Comparison of ENCODE assay signal across 13 cellular contexts in genomic region chr15:92955706-92956105, GRCh38. TPM values are rescaled to one million over a fixed set of nuclear protein-coding genes. Genes with fewer than 3 reads are reported as not detected.
DNase-seq lines count a peak whose midpoint lies in the region; ATAC-seq and TF ChIP-seq lines count a peak whose summit lies in the region.
"Had no signal": no experiment of that assay in that cellular context is flagged by ENCODE, and none has a peak within 500 bp of the region (broad histone marks: within the 10 kb centered on the region; RNA-seq: fewer than 3 reads in every experiment).

No MANE protein-coding gene starts in this region.

- no peak overlapping the region for H3K9ac ChIP-seq in mesendoderm (ENCODE audit: low read length)

- peaks cover 40% of the 10 kb centered on the region for H3K36me3 Mint-ChIP-seq in natural killer cell treated with Interleukin-12 subunit alpha and Interleukin-12 subunit beta and Interleukin-15 and Interleukin-18, amount 100 ng/mL, for 72 hours
- H3K36me3 Mint-ChIP-seq in natural killer cell = peaks cover 13% of the 10 kb centered on the region
- peaks cover 66% of the 10 kb centered on the region for H3K36me3 Mint-ChIP-seq in activated T-helper 1 cell treated with anti-CD3 and anti-CD28 coated beads, Interleukin-12 subunit alpha, Interleukin-12 subunit beta, Interleukin-2, Interleukin-4 antibody, amounts not matched to agents 30 ng/mL and 10 ng/mL and 1 ng/mL, durations not matched to agents 14 hours and 24 hours and 36 hours (ENCODE audit: low read depth)

- no peak overlapping the region for H3K27ac ChIP-seq in mesendoderm (ENCODE audit: low read depth, low read length)
- H3K27ac ChIP-seq in substantia nigra (ENCODE audit: low read depth, low read length, poor library complexity, severe bottlenecking) = no peak overlapping the region
- peak overlapping the region in 1 of 2 donors; percentile 6 for H3K27ac ChIP-seq in breast epithelium

- no peak overlapping the region for H3K56ac ChIP-seq in mesendoderm (ENCODE audit: low read length)

- no peak for TF ChIP-seq CTCF in natural killer cell (IDR thresholded peaks at IDR 0.05)
- TF ChIP-seq CTCF in breast epithelium (IDR thresholded peaks at IDR 0.05) = no peak

- H3K36me3 ChIP-seq in mesendoderm (ENCODE audit: control insufficient read depth, insufficient read depth, low read length) (peaks cover 3% of the 10 kb centered on the region), breast epithelium (peaks cover 28% of the 10 kb centered on the region)

- no peak overlapping the region for H3K18ac ChIP-seq in mesendoderm (ENCODE audit: low read length)

- H3K79me1 ChIP-seq in mesendoderm (ENCODE audit: low read length) = peaks cover 2% of the 10 kb centered on the region

- no peak overlapping the region for H3K4me2 ChIP-seq in mesendoderm (ENCODE audit: low read length)

- no peak overlapping the region for H4K5ac ChIP-seq in mesendoderm (ENCODE audit: low read length)

- peak overlapping the region; percentile 12 to 70 for H3K27ac Mint-ChIP-seq in natural killer cell treated with Interleukin-12 subunit alpha and Interleukin-12 subunit beta and Interleukin-15 and Interleukin-18, amount 100 ng/mL, for 72 hours
- no peak overlapping the region for H3K27ac Mint-ChIP-seq in natural killer cell
- H3K27ac Mint-ChIP-seq in activated T-helper 1 cell treated with anti-CD3 and anti-CD28 coated beads, Interleukin-12 subunit alpha, Interleukin-12 subunit beta, Interleukin-2, Interleukin-4 antibody, amounts not matched to agents 30 ng/mL and 10 ng/mL and 1 ng/mL, durations not matched to agents 14 hours and 24 hours and 36 hours = peak overlapping the region; percentile 33

- peaks cover 9% of the 10 kb centered on the region for H3K79me2 ChIP-seq in mesendoderm (ENCODE audit: control insufficient read depth, insufficient read depth, low read length)

- H3K27me3 ChIP-seq in mesendoderm (ENCODE audit: insufficient read depth, low read length, poor library complexity) (no peaks in the 10 kb centered on the region), breast epithelium (no peaks in the 10 kb centered on the region)
- H3K27me3 ChIP-seq: BE2C had no signal

- no peaks in the 10 kb centered on the region for H3K9me3 ChIP-seq in breast epithelium
- H3K9me3 ChIP-seq: BE2C had no signal

- intact Hi-C loops in natural killer cell (cut with micrococcal nuclease) (no loop called here), breast epithelium (cut with DNase I; ENCODE audit: low total_unique reads) (no loop called here)
- intact Hi-C loops in activated T-helper 1 cell treated with anti-CD3 and anti-CD28 coated beads, Interleukin-12 subunit alpha, Interleukin-12 subunit beta, Interleukin-2, Interleukin-4 antibody, amounts not matched to agents 30 ng/mL and 10 ng/mL and 1 ng/mL, durations not matched to agents 14 hours and 24 hours and 36 hours (cut with micrococcal nuclease) = loop anchor here (2.0 to 5.0 kb wide), 2 partner anchors 17 to 33 kb away; no protein-coding TSS in a partner anchor

- no peak overlapping the region for H4K8ac ChIP-seq in mesendoderm (ENCODE audit: low read depth, low read length)

- no peak overlapping the region for H3K4ac ChIP-seq in mesendoderm (ENCODE audit: low read depth, low read length)

- no peaks in the 10 kb centered on the region for H3K9me3 Mint-ChIP-seq in natural killer cell treated with Interleukin-12 subunit alpha and Interleukin-12 subunit beta and Interleukin-15 and Interleukin-18, amount 100 ng/mL, for 72 hours
- no peaks in the 10 kb centered on the region for H3K9me3 Mint-ChIP-seq in natural killer cell
- H3K9me3 Mint-ChIP-seq in activated T-helper 1 cell treated with anti-CD3 and anti-CD28 coated beads, Interleukin-12 subunit alpha, Interleukin-12 subunit beta, Interleukin-2, Interleukin-4 antibody, amounts not matched to agents 30 ng/mL and 10 ng/mL and 1 ng/mL, durations not matched to agents 14 hours and 24 hours and 36 hours = peaks cover 6% of the 10 kb centered on the region

- no peak overlapping the region for H2BK5ac ChIP-seq in mesendoderm (ENCODE audit: low read length)

- H2BK120ac ChIP-seq in mesendoderm (ENCODE audit: low read depth, low read length) = no peak overlapping the region

- no peak for DNase-seq in natural killer cell treated with Interleukin-12 subunit alpha and Interleukin-12 subunit beta and Interleukin-15 and Interleukin-18, amount 100 ng/mL, for 72 hours (ENCODE audit: low spot score)
- DNase-seq in natural killer cell (no peak), mesendoderm (peak; percentile 74), NCI-H2029 (lab: John Stamatoyannopoulos, UW) (no peak), substantia nigra (lab: John Stamatoyannopoulos, UW) (no peak), breast epithelium (ENCODE audit: low spot score in 2 of 2) (no peak)
- DNase-seq in activated T-helper 1 cell treated with anti-CD3 and anti-CD28 coated beads, Interleukin-12 subunit alpha, Interleukin-12 subunit beta, Interleukin-2, Interleukin-4 antibody, amounts not matched to agents 30 ng/mL and 10 ng/mL and 1 ng/mL, durations not matched to agents 14 hours and 24 hours and 36 hours (ENCODE audit: low spot score) = no peak
- DNase-seq: ACHN, BE2C, DMS 273 treated with DMSO at 0.1 percent for 48 hours, KBM-7, NCI-H1436 treated with DMSO at 0.1 percent for 48 hours, NCI-H2081 treated with DMSO at 0.1 percent for 48 hours had no signal

- H3K4me1 Mint-ChIP-seq in natural killer cell treated with Interleukin-12 subunit alpha and Interleukin-12 subunit beta and Interleukin-15 and Interleukin-18, amount 100 ng/mL, for 72 hours (ENCODE audit: low read depth in 2 of 2) = peaks cover 15 to 24% of the 10 kb centered on the region in 2 donors
- H3K4me1 Mint-ChIP-seq in natural killer cell = peaks cover 9 to 17% of the 10 kb centered on the region in 2 donors
- peaks cover 48% of the 10 kb centered on the region for H3K4me1 Mint-ChIP-seq in activated T-helper 1 cell treated with anti-CD3 and anti-CD28 coated beads, Interleukin-12 subunit alpha, Interleukin-12 subunit beta, Interleukin-2, Interleukin-4 antibody, amounts not matched to agents 30 ng/mL and 10 ng/mL and 1 ng/mL, durations not matched to agents 14 hours and 24 hours and 36 hours (ENCODE audit: low read depth)

- no peak for TF ChIP-seq POLR2A in breast epithelium (IDR thresholded peaks at IDR 0.05)

- ATAC-seq in natural killer cell treated with Interleukin-12 subunit alpha and Interleukin-12 subunit beta and Interleukin-15 and Interleukin-18, amount 100 ng/mL, for 72 hours = no peak
- no peak for ATAC-seq in natural killer cell

- no peak overlapping the region for H3K4me3 ChIP-seq in mesendoderm (ENCODE audit: low read length)
- no peak overlapping the region for H3K4me3 ChIP-seq in breast epithelium

- H3K4me1 ChIP-seq in mesendoderm (ENCODE audit: control insufficient read depth, low read depth, low read length) = no peaks in the 10 kb centered on the region
- no peaks in the 10 kb centered on the region for H3K4me1 ChIP-seq in breast epithelium
- H3K4me1 ChIP-seq: BE2C had no signal

- no peak overlapping the region for H3K23ac ChIP-seq in mesendoderm (ENCODE audit: low read length)

- no peak overlapping the region for H2AK5ac ChIP-seq in mesendoderm (ENCODE audit: low read length)

- no peak overlapping the region for H3K4me3 Mint-ChIP-seq in natural killer cell treated with Interleukin-12 subunit alpha and Interleukin-12 subunit beta and Interleukin-15 and Interleukin-18, amount 100 ng/mL, for 72 hours
- no peak overlapping the region for H3K4me3 Mint-ChIP-seq in natural killer cell
- no peak overlapping the region for H3K4me3 Mint-ChIP-seq in activated T-helper 1 cell treated with anti-CD3 and anti-CD28 coated beads, Interleukin-12 subunit alpha, Interleukin-12 subunit beta, Interleukin-2, Interleukin-4 antibody, amounts not matched to agents 30 ng/mL and 10 ng/mL and 1 ng/mL, durations not matched to agents 14 hours and 24 hours and 36 hours

- H2BK15ac ChIP-seq in mesendoderm (replicated peaks; ENCODE audit: low read depth) = no peak overlapping the region

- WGBS in mesendoderm (ENCODE audit: extremely low coverage, insufficient coverage, low lambda C conversion rate) = no CpG with 5 or more reads among the region's 2 CpGs

- H3K27me3 Mint-ChIP-seq in natural killer cell treated with Interleukin-12 subunit alpha and Interleukin-12 subunit beta and Interleukin-15 and Interleukin-18, amount 100 ng/mL, for 72 hours = no peaks in the 10 kb centered on the region
- no peaks in the 10 kb centered on the region for H3K27me3 Mint-ChIP-seq in natural killer cell (ENCODE audit: low read depth in 2 of 2)
- H3K27me3 Mint-ChIP-seq in activated T-helper 1 cell treated with anti-CD3 and anti-CD28 coated beads, Interleukin-12 subunit alpha, Interleukin-12 subunit beta, Interleukin-2, Interleukin-4 antibody, amounts not matched to agents 30 ng/mL and 10 ng/mL and 1 ng/mL, durations not matched to agents 14 hours and 24 hours and 36 hours (ENCODE audit: insufficient read depth) = no peaks in the 10 kb centered on the region

RNA-seq across cellular contexts. Expression of gene CHD2, which starts 55.6 kb away (rescaled TPM):
- 100 to 1,000 TPM; 177 to 180 TPM for total RNA-seq in natural killer cell treated with Interleukin-12 subunit alpha and Interleukin-12 subunit beta and Interleukin-15 and Interleukin-18, amount 100 ng/mL, for 72 hours
- total RNA-seq in natural killer cell (100 to 1,000 TPM; 418 to 449 (median 441) TPM), breast epithelium (100 to 1,000 TPM; 137 to 215 (median 197) TPM)
- 102 and 104 TPM in 2 replicates for total RNA-seq in activated T-helper 1 cell treated with anti-CD3 and anti-CD28 coated beads, Interleukin-12 subunit alpha, Interleukin-12 subunit beta, Interleukin-2, Interleukin-4 antibody, amounts not matched to agents 30 ng/mL and 10 ng/mL and 1 ng/mL, durations not matched to agents 14 hours and 24 hours and 36 hours
- 46.2 TPM for polyA plus RNA-seq in mesendoderm (2013, experiment 1 of 2)
- polyA plus RNA-seq in mesendoderm (2013, experiment 2 of 2) = 51.0 TPM

Comparison
In these comparisons a context has a peak if more than half of its experiments do, and no peak if none do; other contexts are left out.
1. H3K27ac Mint-ChIP-seq: peak in natural killer cell treated with Interleukin-12 subunit alpha and Interleukin-12 subunit beta and Interleukin-15 and Interleukin-18, amount 100 ng/mL, for 72 hours (2 of 2) and activated T-helper 1 cell treated with anti-CD3 and anti-CD28 coated beads, Interleukin-12 subunit alpha, Interleukin-12 subunit beta, Interleukin-2, Interleukin-4 antibody, amounts not matched to agents 30 ng/mL and 10 ng/mL and 1 ng/mL, durations not matched to agents 14 hours and 24 hours and 36 hours (single experiment); none in natural killer cell (0 of 2).